In the genomic region with DNA sequence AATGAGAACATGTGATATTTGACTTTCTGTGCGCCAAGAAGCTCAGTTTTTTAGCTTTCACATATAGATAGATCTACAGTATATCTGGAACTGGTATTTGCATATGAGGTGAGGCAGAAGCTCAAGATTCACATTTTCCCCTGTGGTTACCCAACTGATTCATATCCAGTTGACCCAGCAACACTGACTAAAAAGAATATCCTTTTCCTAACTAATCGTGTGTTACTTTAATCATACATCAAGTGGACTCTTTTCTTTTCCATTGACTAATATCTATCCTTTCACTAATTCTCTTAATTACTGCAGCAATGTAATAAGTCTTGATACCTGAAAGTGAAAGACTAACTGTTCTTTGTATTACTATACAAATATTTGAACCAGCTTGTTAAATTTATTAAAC, we compare ENCODE assay signal across 16 cellular contexts.
DNase-seq lines count a peak whose midpoint lies in the region; ATAC-seq, FAIRE-seq and TF ChIP-seq lines count a peak whose summit lies in the region.
"Had no signal": no experiment of that assay in that cellular context is flagged by ENCODE, and none has a peak within 500 bp of the region (broad histone marks: within the 10 kb centered on the region; RNA-seq: fewer than 3 reads in every experiment).

No MANE protein-coding gene starts in this region.

- H3K36me3 ChIP-seq in pancreas (no peaks in the 10 kb centered on the region), WERI-Rb-1 (no peaks in the 10 kb centered on the region)
- H3K36me3 ChIP-seq: colonic mucosa, esophagus muscularis mucosa, heart left ventricle had no signal

- ATAC-seq in natural killer cell treated with Interleukin-12 subunit alpha and Interleukin-12 subunit beta and Interleukin-15 and Interleukin-18, amount 100 ng/mL, for 72 hours = peak; percentile 83 to 96
- ATAC-seq in natural killer cell = no peak
- peak; percentile 99 for ATAC-seq in HG02610 (IDR thresholded peaks at IDR 0.05; ENCODE audit: unreplicated experiment)
- ATAC-seq in HG03520 (IDR thresholded peaks at IDR 0.05; ENCODE audit: unreplicated experiment) = peak; percentile 96
- ATAC-seq in HG02623 (IDR thresholded peaks at IDR 0.05; ENCODE audit: unreplicated experiment) = no peak
- ATAC-seq in pancreas = no peak
- ATAC-seq: heart left ventricle, mucosa of descending colon, T-cell had no signal

- TF ChIP-seq CTCF in natural killer cell (IDR thresholded peaks at IDR 0.05) (no peak), pancreas (IDR thresholded peaks at IDR 0.05) (no peak), WERI-Rb-1 (IDR thresholded peaks at IDR 0.05; ENCODE audit: low read depth, low read length) (no peak)

- peaks cover 33% of the 10 kb centered on the region for H3K36me3 Mint-ChIP-seq in natural killer cell treated with Interleukin-12 subunit alpha and Interleukin-12 subunit beta and Interleukin-15 and Interleukin-18, amount 100 ng/mL, for 72 hours
- peaks cover 23% of the 10 kb centered on the region for H3K36me3 Mint-ChIP-seq in natural killer cell

- H3K27ac ChIP-seq in pancreas (no peak overlapping the region), WERI-Rb-1 (no peak overlapping the region)
- H3K27ac ChIP-seq: colonic mucosa, esophagus muscularis mucosa, heart left ventricle, skin epidermis had no signal

- no peaks in the 10 kb centered on the region for H3K27me3 ChIP-seq in pancreas
- no peaks in the 10 kb centered on the region for H3K27me3 ChIP-seq in WERI-Rb-1 (ENCODE audit: insufficient read depth, low read depth, severe bottlenecking)
- H3K27me3 ChIP-seq: colonic mucosa, esophagus muscularis mucosa, heart left ventricle had no signal

- H3K27me3 Mint-ChIP-seq in natural killer cell treated with Interleukin-12 subunit alpha and Interleukin-12 subunit beta and Interleukin-15 and Interleukin-18, amount 100 ng/mL, for 72 hours = no peaks in the 10 kb centered on the region
- H3K27me3 Mint-ChIP-seq in natural killer cell (ENCODE audit: low read depth in 2 of 2) = no peaks in the 10 kb centered on the region
- H3K27me3 Mint-ChIP-seq: T-cell had no signal

- H3K27ac Mint-ChIP-seq in natural killer cell treated with Interleukin-12 subunit alpha and Interleukin-12 subunit beta and Interleukin-15 and Interleukin-18, amount 100 ng/mL, for 72 hours = peak overlapping the region in 1 of 2 donors; percentile 40
- no peak overlapping the region for H3K27ac Mint-ChIP-seq in natural killer cell
- H3K27ac Mint-ChIP-seq: T-cell had no signal

- H3K4me3 ChIP-seq in pancreas (no peak overlapping the region), WERI-Rb-1 (ENCODE audit: low read depth, low read length) (no peak overlapping the region)
- H3K4me3 ChIP-seq: colonic mucosa, esophagus muscularis mucosa, heart left ventricle, mucosa of descending colon, skin epidermis had no signal

- H3K9me3 ChIP-seq in pancreas (no peaks in the 10 kb centered on the region), WERI-Rb-1 (ENCODE audit: severe bottlenecking) (no peaks in the 10 kb centered on the region)
- H3K9me3 ChIP-seq: colonic mucosa, mucosa of descending colon had no signal

- H3K4me1 Mint-ChIP-seq in natural killer cell treated with Interleukin-12 subunit alpha and Interleukin-12 subunit beta and Interleukin-15 and Interleukin-18, amount 100 ng/mL, for 72 hours (ENCODE audit: low read depth in 2 of 2) = peaks cover 31 to 38% of the 10 kb centered on the region in 2 donors
- H3K4me1 Mint-ChIP-seq in natural killer cell = peaks cover 34 to 36% of the 10 kb centered on the region in 2 donors

- H3K4me1 ChIP-seq in pancreas = no peaks in the 10 kb centered on the region
- H3K4me1 ChIP-seq: colonic mucosa, esophagus muscularis mucosa, heart left ventricle had no signal

- H3K4me3 Mint-ChIP-seq in natural killer cell treated with Interleukin-12 subunit alpha and Interleukin-12 subunit beta and Interleukin-15 and Interleukin-18, amount 100 ng/mL, for 72 hours = peak overlapping the region; percentile 17
- no peak overlapping the region for H3K4me3 Mint-ChIP-seq in natural killer cell
- H3K4me3 Mint-ChIP-seq: T-cell had no signal

- 92 to 94% methylated on average over 2 of the region's 2 CpGs for WGBS in pancreas, 2 donors

- peaks cover 21% of the 10 kb centered on the region for H3K9me3 Mint-ChIP-seq in natural killer cell treated with Interleukin-12 subunit alpha and Interleukin-12 subunit beta and Interleukin-15 and Interleukin-18, amount 100 ng/mL, for 72 hours
- peaks cover 4 to 9% of the 10 kb centered on the region in 2 donors for H3K9me3 Mint-ChIP-seq in natural killer cell

- DNase-seq in natural killer cell treated with Interleukin-12 subunit alpha and Interleukin-12 subunit beta and Interleukin-15 and Interleukin-18, amount 100 ng/mL, for 72 hours (ENCODE audit: low spot score) = no peak
- no peak for DNase-seq in natural killer cell
- no peak for DNase-seq in ecto neural progenitor cell (ENCODE audit: low spot score)
- DNase-seq in pancreas = no peak
- DNase-seq in WERI-Rb-1 = no peak
- DNase-seq: colonic mucosa, heart left ventricle, mucosa of descending colon, NCI-H187 treated with DMSO at 0.1 percent for 48 hours, RPMI8226, T-cell had no signal

- no peak for FAIRE-seq in pancreas (lab: Jason Lieb, UNC)

- intact Hi-C loops in natural killer cell (cut with micrococcal nuclease) = no loop called here
- intact Hi-C loops in pancreas (cut with DNase I) = no loop called here

Comparison
In these comparisons a context has a peak if more than half of its experiments do, and no peak if none do; other contexts are left out.
1. ATAC-seq: peak in natural killer cell treated with Interleukin-12 subunit alpha and Interleukin-12 subunit beta and Interleukin-15 and Interleukin-18, amount 100 ng/mL, for 72 hours (2 of 2), HG02610 (single experiment) and HG03520 (single experiment); none in natural killer cell (0 of 3), HG02623 (single experiment) and pancreas (0 of 4).